ENCODE assay signal across 15 cellular contexts in the genomic region with DNA sequence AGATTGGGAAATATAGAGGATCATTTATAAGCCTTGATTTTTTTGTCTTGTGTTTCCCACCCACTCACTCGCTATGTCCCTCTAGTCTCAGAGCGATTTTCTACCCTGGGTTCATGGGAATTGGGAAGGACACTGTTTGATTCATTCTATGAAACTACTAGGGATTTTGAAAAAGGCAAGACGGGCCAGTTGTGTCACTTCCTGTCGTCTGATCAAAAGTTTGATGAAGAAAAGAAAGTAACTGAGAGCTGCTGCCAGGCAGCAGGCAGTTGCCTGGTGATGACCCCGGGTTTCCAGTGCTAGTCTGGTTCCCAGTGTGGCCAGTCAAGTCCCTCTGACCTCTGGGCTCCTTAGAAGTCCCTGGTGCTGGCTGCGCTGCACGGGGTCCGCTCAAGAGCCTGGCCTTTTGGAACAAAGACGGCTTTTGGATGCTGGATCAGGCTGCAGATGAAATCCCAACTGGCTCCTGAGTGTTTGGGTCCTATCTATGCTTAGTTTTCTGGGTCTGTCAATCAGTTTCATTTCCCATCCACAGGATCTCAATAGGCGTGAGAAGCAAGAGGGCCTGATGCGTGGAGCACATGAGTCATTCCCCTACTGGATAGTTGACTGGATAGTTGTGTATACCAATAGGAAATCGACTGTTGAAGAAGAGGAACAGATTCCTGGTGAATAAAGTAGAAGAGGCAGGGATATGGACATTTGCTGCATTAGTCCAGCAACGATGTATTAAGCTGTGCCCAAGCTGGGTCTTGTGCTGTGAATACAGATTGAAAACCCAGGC.
DNase-seq lines count a peak whose midpoint lies in the region; ATAC-seq and TF ChIP-seq lines count a peak whose summit lies in the region.
"Had no signal": no experiment of that assay in that cellular context is flagged by ENCODE, and none has a peak within 500 bp of the region (broad histone marks: within the 10 kb centered on the region; RNA-seq: fewer than 3 reads in every experiment).

No MANE protein-coding gene starts in this region.

- H3K36me3 Mint-ChIP-seq in stimulated activated naive CD8-positive, alpha-beta T cell treated with anti-CD3 and anti-CD28 coated beads, Interleukin-15, Interleukin-2, amounts not matched to agents 100 ng/mL and 50 ng/mL, for 24 hours (ENCODE audit: low read depth): peaks cover 17% of the 10 kb centered on the region

- H3K4me3 ChIP-seq in choroid plexus epithelial cell (ENCODE audit: low read depth, low read length) (no peak overlapping the region), right atrium auricular region (no peak overlapping the region)
- H3K4me3 ChIP-seq: psoas muscle, SK-N-MC had no signal

- no peaks in the 10 kb centered on the region for H3K9me3 ChIP-seq in right atrium auricular region
- H3K9me3 ChIP-seq: psoas muscle had no signal

- H3K27ac Mint-ChIP-seq in stimulated activated naive CD8-positive, alpha-beta T cell treated with anti-CD3 and anti-CD28 coated beads, Interleukin-15, Interleukin-2, amounts not matched to agents 100 ng/mL and 50 ng/mL, for 24 hours: no peak overlapping the region
- H3K27ac Mint-ChIP-seq: activated B cell treated with CpG ODN at 0.5 μM for 24 hours had no signal

- ATAC-seq in HG03135 (IDR thresholded peaks at IDR 0.05; ENCODE audit: unreplicated experiment) (no peak), HG03442 (IDR thresholded peaks at IDR 0.05; ENCODE audit: unreplicated experiment) (no peak)
- ATAC-seq: psoas muscle had no signal

- H3K27ac ChIP-seq in right atrium auricular region: no peak overlapping the region
- H3K27ac ChIP-seq: psoas muscle, SK-N-MC had no signal

- H3K27me3 ChIP-seq in right atrium auricular region: no peaks in the 10 kb centered on the region

- no peaks in the 10 kb centered on the region for H3K27me3 Mint-ChIP-seq in stimulated activated naive CD8-positive, alpha-beta T cell treated with anti-CD3 and anti-CD28 coated beads, Interleukin-15, Interleukin-2, amounts not matched to agents 100 ng/mL and 50 ng/mL, for 24 hours
- H3K27me3 Mint-ChIP-seq: activated B cell treated with CpG ODN at 0.5 μM for 24 hours had no signal

- peak overlapping the region; percentile 19 for H3K4me3 Mint-ChIP-seq in stimulated activated naive CD8-positive, alpha-beta T cell treated with anti-CD3 and anti-CD28 coated beads, Interleukin-15, Interleukin-2, amounts not matched to agents 100 ng/mL and 50 ng/mL, for 24 hours
- H3K4me3 Mint-ChIP-seq: activated B cell treated with CpG ODN at 0.5 μM for 24 hours had no signal

- no peaks in the 10 kb centered on the region for H3K9me3 Mint-ChIP-seq in stimulated activated naive CD8-positive, alpha-beta T cell treated with anti-CD3 and anti-CD28 coated beads, Interleukin-15, Interleukin-2, amounts not matched to agents 100 ng/mL and 50 ng/mL, for 24 hours
- H3K9me3 Mint-ChIP-seq: activated B cell treated with CpG ODN at 0.5 μM for 24 hours had no signal

- TF ChIP-seq CTCF in choroid plexus epithelial cell (conservative IDR thresholded peaks at IDR 0.05; ENCODE audit: low read depth, low read length) (no peak), right atrium auricular region (IDR thresholded peaks at IDR 0.05) (no peak)

- H3K4me1 Mint-ChIP-seq in stimulated activated naive CD8-positive, alpha-beta T cell treated with anti-CD3 and anti-CD28 coated beads, Interleukin-15, Interleukin-2, amounts not matched to agents 100 ng/mL and 50 ng/mL, for 24 hours (ENCODE audit: low read depth): peaks cover 9% of the 10 kb centered on the region
- H3K4me1 Mint-ChIP-seq: activated B cell treated with CpG ODN at 0.5 μM for 24 hours had no signal

- H3K4me1 ChIP-seq in right atrium auricular region: peaks cover 0 to 5% of the 10 kb centered on the region in 2 donors
- H3K4me1 ChIP-seq: psoas muscle had no signal

- peak; percentile 13 for DNase-seq in stimulated activated CD4-positive, alpha-beta T cell treated with anti-CD3 and anti-CD28 coated beads, Interleukin-1b, Interleukin-23, amount 100 ng/mL, for 48 hours
- DNase-seq in stimulated activated CD4-positive, alpha-beta T cell treated with anti-CD3 and anti-CD28 coated beads, Interleukin-2, amount 100 ng/mL, for 48 hours: no peak
- DNase-seq in SIG-M5 treated with dmso at 0.1 percent for 504 hours (lab: John Stamatoyannopoulos, UW; ENCODE audit: unreplicated experiment): peak; percentile 73
- DNase-seq in choroid plexus epithelial cell (ENCODE audit: low read depth): peak; percentile 15
- DNase-seq in right atrium auricular region (ENCODE audit: low spot score): no peak
- DNase-seq: activated B cell treated with CpG ODN at 0.5 μM for 24 hours; KBM-7; midbrain; NCI-H2081 treated with DMSO at 0.1 percent for 48 hours; NK-92 treated with Interleukin-12 subunit alpha and Interleukin-12 subunit beta, amount 100 ng/mL, for 24 hours; psoas muscle had no signal

- H3K36me3 ChIP-seq in right atrium auricular region: peaks cover 11% of the 10 kb centered on the region

Comparison
In these comparisons a context has a peak if more than half of its experiments do, and no peak if none do; other contexts are left out.
1. DNase-seq: peak in stimulated activated CD4-positive, alpha-beta T cell treated with anti-CD3 and anti-CD28 coated beads, Interleukin-1b, Interleukin-23, amount 100 ng/mL, for 48 hours (single experiment), SIG-M5 treated with dmso at 0.1 percent for 504 hours (single experiment) and choroid plexus epithelial cell (single experiment); none in stimulated activated CD4-positive, alpha-beta T cell treated with anti-CD3 and anti-CD28 coated beads, Interleukin-2, amount 100 ng/mL, for 48 hours (0 of 2) and right atrium auricular region (single experiment).